Comparison of ENCODE assay signal across 8 cellular contexts in genomic region chr1:154419620-154420020, GRCh38. TPM values are rescaled to one million over a fixed set of nuclear protein-coding genes. Genes with fewer than 3 reads are reported as not detected.
DNase-seq lines count a peak whose midpoint lies in the region; ATAC-seq, FAIRE-seq and TF ChIP-seq lines count a peak whose summit lies in the region.

No MANE protein-coding gene starts in this region.

- peak overlapping the region; percentile 66 for H3K9ac ChIP-seq in PC-3 (ENCODE audit: low read length)

- H3K4me3 ChIP-seq in PC-3 (ENCODE audit: low read length): peak overlapping the region; percentile 41; the same call in 1 of the 2 replicates
- no peak overlapping the region for H3K4me3 ChIP-seq in bronchial epithelial cell (ENCODE audit: low read depth, low read length)

- peaks cover 10% of the 10 kb centered on the region for H3F3A ChIP-seq in PC-3 (ENCODE audit: low read length, unreplicated experiment)

- peaks cover 31% of the 10 kb centered on the region for H3K79me2 ChIP-seq in PC-3 (ENCODE audit: low read length)

- no peak overlapping the region for H2AFZ ChIP-seq in PC-3 (ENCODE audit: low read length)

- BruUV-seq in PC-3 (replicated peaks; lab: Mats Ljungman, UMichigan): TSS peak; percentile 93

- TF ChIP-seq CTCF in PC-3 (conservative IDR thresholded peaks at IDR 0.05; ENCODE audit: low read depth, low read length) (no peak), bronchial epithelial cell (IDR thresholded peaks at IDR 0.05; ENCODE audit: insufficient read depth, low read length, severe bottlenecking) (no peak)

- H3K27ac ChIP-seq in PC-3 (ENCODE audit: low read length): peak overlapping the region; percentile 90

- H3K4me2 ChIP-seq in PC-3 (ENCODE audit: low read length): peak overlapping the region; percentile 80

- H3K36me3 ChIP-seq in PC-3 (ENCODE audit: low read depth, low read length) (no peaks in the 10 kb centered on the region), bronchial epithelial cell (ENCODE audit: control insufficient read depth, insufficient read depth, low read length) (peaks cover 9% of the 10 kb centered on the region)

- peaks cover 61% of the 10 kb centered on the region for H3K4me1 ChIP-seq in PC-3 (ENCODE audit: insufficient read depth, low read length)

- FAIRE-seq in bronchial epithelial cell (lab: Jason Lieb, UNC): no peak

- POLR2A ChIA-PET in PC-3 (lab: Charles Lee; ENCODE audit: unreplicated experiment): interaction anchor here (0.6 to 0.7 kb wide), 2 partner anchors 290 to 442 kb away, joined by 3 to 5 read pairs; no protein-coding TSS in a partner anchor

- ATAC-seq in PC-3 (peak; percentile 9), left lobe of liver (no peak), GM19324 (IDR thresholded peaks at IDR 0.05; ENCODE audit: low FRiP score, unreplicated experiment) (no peak), HG03521 (IDR thresholded peaks at IDR 0.05; ENCODE audit: unreplicated experiment) (no peak)

- CTCF ChIA-PET in PC-3 (lab: Charles Lee): interaction anchor here (0.5 to 2.2 kb wide), 3 partner anchors 14 to 311 kb away, joined by 3 to 7 read pairs (median 3); no protein-coding TSS in a partner anchor

- no peaks in the 10 kb centered on the region for H3K9me2 ChIP-seq in PC-3 (replicated peaks; ENCODE audit: low read length)

- DNase-seq in DMS153 treated with DMSO at 0.1 percent for 48 hours (lab: John Stamatoyannopoulos, UW; ENCODE audit: unreplicated experiment) (peak; percentile 26), PC-3 (peak; percentile 79), bronchial epithelial cell (ENCODE audit: low read depth) (peak; percentile 76), left lobe of liver (ENCODE audit: low spot score) (peak; percentile 97), stromal cell of bone marrow (ENCODE audit: low read depth) (peak; percentile 94), HuH-7.5 (ENCODE audit: low spot score) (no peak)

- H3K9me3 ChIP-seq in PC-3 (ENCODE audit: low read length): no peaks in the 10 kb centered on the region

- H3K27me3 ChIP-seq in PC-3 (ENCODE audit: low read length) (no peaks in the 10 kb centered on the region), bronchial epithelial cell (ENCODE audit: control insufficient read depth, insufficient read depth, low read length) (no peaks in the 10 kb centered on the region)

- intact Hi-C loops in PC-3 (cut with micrococcal nuclease): loop anchor here (1.0 kb wide), 1 partner anchor 12 kb away; no protein-coding TSS in a partner anchor

- no peaks in the 10 kb centered on the region for H4K20me1 ChIP-seq in PC-3 (ENCODE audit: low read length)

RNA-seq across cellular contexts. Expression of gene IL6R, which starts 14.5 kb away (rescaled TPM):
- total RNA-seq in PC-3 (2014; rRNA removed): 16.1 and 43.3 TPM in 2 replicates
- 47.9 and 70.0 TPM in 2 replicates for total RNA-seq in bronchial epithelial cell
- total RNA-seq in left lobe of liver: 171 TPM
